Comparison of ENCODE assay signal across 10 cellular contexts in the genomic region with DNA sequence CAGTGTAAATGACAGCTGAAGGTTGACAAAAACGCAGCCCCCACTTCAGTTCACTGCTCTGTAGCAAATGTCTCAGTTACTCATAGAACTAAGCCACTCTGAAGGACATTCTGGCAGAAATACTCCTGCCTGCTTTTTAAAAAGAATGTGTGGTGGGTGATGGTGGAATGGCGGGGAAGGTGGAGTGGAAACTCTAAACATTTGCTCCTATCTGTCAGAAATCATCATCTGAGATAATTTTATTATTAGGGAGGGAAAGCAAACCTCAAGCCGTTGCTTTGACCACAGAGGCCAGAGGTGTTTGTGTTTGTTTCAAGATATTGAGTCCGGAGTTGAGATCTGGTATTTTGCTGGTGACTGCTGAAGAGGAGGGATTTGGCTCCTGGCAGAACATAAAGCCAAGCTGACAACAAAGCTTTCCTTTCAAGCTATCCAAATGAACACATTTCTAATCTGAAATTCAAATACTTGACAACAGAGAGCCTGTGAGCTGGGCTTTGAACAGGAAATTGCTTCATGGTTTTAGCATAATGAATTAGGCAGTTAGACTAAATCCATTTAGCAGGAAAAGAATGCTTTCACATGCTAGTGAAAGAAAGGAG.
A peak's percentile ranks its signal among the peaks of the same experiment; 100 is the strongest.
DNase-seq lines count a peak whose midpoint lies in the region; ATAC-seq, FAIRE-seq and TF ChIP-seq lines count a peak whose summit lies in the region.
"Had no signal": no experiment of that assay in that cellular context is flagged by ENCODE, and none has a peak within 500 bp of the region (broad histone marks: within the 10 kb centered on the region; RNA-seq: fewer than 3 reads in every experiment).

No MANE protein-coding gene starts in this region.

- WGBS in neuronal stem cell (ENCODE audit: extremely low coverage in 2 of 2, insufficient read length in 2 of 2, insufficient replicate concordance in 1 of 2), 2 donors = no CpG with 5 or more reads among the region's 4 CpGs

- H3K79me1 ChIP-seq in neuronal stem cell (ENCODE audit: low read depth, low read length) = no peaks in the 10 kb centered on the region

- H3K9me2 ChIP-seq in OCI-LY1 (ENCODE audit: low read depth, low read length) = no peaks in the 10 kb centered on the region

- no peaks in the 10 kb centered on the region for H3K9me3 ChIP-seq in OCI-LY1 (ENCODE audit: low read length)
- no peaks in the 10 kb centered on the region for H3K9me3 ChIP-seq in neuronal stem cell (replicated peaks in 1 of 2; ENCODE audit: control insufficient read depth in 2 of 2, insufficient read depth in 1 of 2, low read depth in 1 of 2, low read length in 2 of 2)
- H3K9me3 ChIP-seq: thyroid gland had no signal

- H3K14ac ChIP-seq in neuronal stem cell (ENCODE audit: low read length) = no peak overlapping the region

- no peaks in the 10 kb centered on the region for H3F3A ChIP-seq in OCI-LY1 (ENCODE audit: insufficient read depth, low read length)

- H3K4me2 ChIP-seq in OCI-LY1 (ENCODE audit: low read length) = peak overlapping the region; percentile 30; the same call in 1 of the 2 replicates
- H3K4me2 ChIP-seq in neuronal stem cell (ENCODE audit: insufficient read depth, low read length, poor library complexity, severe bottlenecking) = peak overlapping the region; percentile 26

- H2AK5ac ChIP-seq in neuronal stem cell (ENCODE audit: low read depth, low read length) = no peak overlapping the region

- H3K9ac ChIP-seq in OCI-LY1 (ENCODE audit: low read length) (no peak overlapping the region), neuronal stem cell (ENCODE audit: low read depth, low read length, poor library complexity) (no peak overlapping the region)

- no peak overlapping the region for H4K91ac ChIP-seq in neuronal stem cell (ENCODE audit: low read depth, low read length, poor library complexity)

- no peak overlapping the region for H3K23ac ChIP-seq in neuronal stem cell (ENCODE audit: low read depth, low read length, poor library complexity)

- H2AFZ ChIP-seq in OCI-LY1 (ENCODE audit: low read length) (peak overlapping the region; percentile 83; the same call in 1 of the 2 replicates), neuronal stem cell (ENCODE audit: low read length) (peak overlapping the region; percentile 73)

- H2BK120ac ChIP-seq in neuronal stem cell (ENCODE audit: low read depth, low read length) = no peak overlapping the region

- TF ChIP-seq CTCF in OCI-LY1 (IDR thresholded peaks at IDR 0.05; ENCODE audit: low read length) = no peak

- H3K36me3 ChIP-seq in OCI-LY1 (ENCODE audit: insufficient read depth, low read length) (no peaks in the 10 kb centered on the region), neuronal stem cell (replicated peaks in 1 of 2; ENCODE audit: control insufficient read depth in 2 of 2, insufficient read depth in 2 of 2, low read length in 2 of 2) (no peaks in the 10 kb centered on the region)
- H3K36me3 ChIP-seq: thyroid gland had no signal

- DNase-seq in G401 (ENCODE audit: low spot score) (peak; percentile 43), frontal cortex (ENCODE audit: low spot score in 2 of 2) (peak; percentile 11 to 27), neuronal stem cell (ENCODE audit: low spot score) (peak; percentile 60)
- no peak for DNase-seq in NK-92 treated with Interleukin-12 subunit alpha and Interleukin-12 subunit beta, amount 100 ng/mL, for 24 hours (lab: John Stamatoyannopoulos, UW)
- DNase-seq in stimulated activated CD4-positive, alpha-beta T cell treated with anti-CD3 and anti-CD28 coated beads, Interleukin-4, amount 100 ng/mL, for 24 hours = no peak

- peak overlapping the region; percentile 21 for H3K27ac ChIP-seq in OCI-LY1 (ENCODE audit: low read depth, low read length, poor library complexity, severe bottlenecking)
- peak overlapping the region; percentile 85 for H3K27ac ChIP-seq in neuronal stem cell (replicated peaks; ENCODE audit: low read length)

- no peaks in the 10 kb centered on the region for H3K79me2 ChIP-seq in OCI-LY1 (ENCODE audit: insufficient read depth, low read length)

- H4K20me1 ChIP-seq in OCI-LY1 (ENCODE audit: insufficient read depth, low read length) = no peaks in the 10 kb centered on the region

- H2BK12ac ChIP-seq in neuronal stem cell (ENCODE audit: low read length) = no peak overlapping the region

- H4K8ac ChIP-seq in neuronal stem cell (ENCODE audit: low read depth, low read length) = no peak overlapping the region

- ATAC-seq in HG02885 (IDR thresholded peaks at IDR 0.05; ENCODE audit: poor library complexity, unreplicated experiment) (no peak), HG03521 (IDR thresholded peaks at IDR 0.05; ENCODE audit: unreplicated experiment) (no peak)

- no peaks in the 10 kb centered on the region for H3K27me3 ChIP-seq in OCI-LY1 (ENCODE audit: insufficient read depth, low read length)
- no peaks in the 10 kb centered on the region for H3K27me3 ChIP-seq in neuronal stem cell (ENCODE audit: control insufficient read depth in 3 of 3, insufficient read depth in 3 of 3, low read depth in 1 of 3, low read length in 3 of 3)
- H3K27me3 ChIP-seq: thyroid gland had no signal

- FAIRE-seq in frontal cortex (lab: Jason Lieb, UNC) = peak; percentile 97

- H2BK5ac ChIP-seq in neuronal stem cell (ENCODE audit: low read length) = no peak overlapping the region

- H3K4me3 ChIP-seq in OCI-LY1 (ENCODE audit: low read depth, low read length, poor library complexity, severe bottlenecking) = no peak overlapping the region
- peak overlapping the region in 1 of 2 donors; percentile 28 for H3K4me3 ChIP-seq in neuronal stem cell (ENCODE audit: low read length in 2 of 2)
- H3K4me3 ChIP-seq: skin epidermis, thyroid gland had no signal

- H2BK15ac ChIP-seq in neuronal stem cell (ENCODE audit: low read length) = no peak overlapping the region

- H3K18ac ChIP-seq in neuronal stem cell (ENCODE audit: low read length) = peak overlapping the region; percentile 32

- in situ Hi-C loops in G401 (cut with HindIII; ENCODE audit: low sequenced_read_pairs) = no loop called here

- peaks cover 25% of the 10 kb centered on the region for H3K4me1 ChIP-seq in OCI-LY1 (ENCODE audit: insufficient read depth, low read length, severe bottlenecking)
- H3K4me1 ChIP-seq in neuronal stem cell (ENCODE audit: control insufficient read depth in 2 of 2, insufficient read depth in 1 of 2, low read depth in 1 of 2, low read length in 2 of 2) = peaks cover 13 to 47% of the 10 kb centered on the region in 2 donors

- H3K4ac ChIP-seq in neuronal stem cell (ENCODE audit: low read length) = no peak overlapping the region

Comparison
In these comparisons a context has a peak if more than half of its experiments do, and no peak if none do; other contexts are left out.
1. DNase-seq: peak in G401 (single experiment), frontal cortex (2 of 2) and neuronal stem cell (single experiment); none in NK-92 treated with Interleukin-12 subunit alpha and Interleukin-12 subunit beta, amount 100 ng/mL, for 24 hours (single experiment) and stimulated activated CD4-positive, alpha-beta T cell treated with anti-CD3 and anti-CD28 coated beads, Interleukin-4, amount 100 ng/mL, for 24 hours (single experiment).